Comparison of ENCODE assay signal across 8 cellular contexts in genomic region chr7:152675761-152676636, GRCh38. TPM values are rescaled to one million over a fixed set of nuclear protein-coding genes. Genes with fewer than 3 reads are reported as not detected.
DNase-seq lines count a peak whose midpoint lies in the region; ATAC-seq and TF ChIP-seq lines count a peak whose summit lies in the region.

TSS of gene XRCC2 (minus strand) at chr7:152676141. CDS start at chr7:152676079, 62 bp downstream.

- TF ChIP-seq POLR2A in right lobe of liver (IDR thresholded peaks at IDR 0.05): peak; percentile 79

- H3K27ac ChIP-seq in CD4-positive, CD25-positive, alpha-beta regulatory T cell (ENCODE audit: insufficient read depth, low read length, poor library complexity, severe bottlenecking): peak within 1 kb of the TSS; percentile 90
- H3K27ac ChIP-seq in right lobe of liver: peak within 1 kb of the TSS; percentile 82 to 89 (median 82)

- intact Hi-C loops in right lobe of liver (cut with DNase I): no loop called here

- H3K9me3 ChIP-seq in CD4-positive, CD25-positive, alpha-beta regulatory T cell (ENCODE audit: control insufficient read depth in 2 of 2, low read length in 2 of 2): no peaks in the 10 kb centered on the region
- no peaks in the 10 kb centered on the region for H3K9me3 ChIP-seq in right lobe of liver

- H3K9me3 Mint-ChIP-seq in CD4-positive, CD25-positive, alpha-beta regulatory T cell: peaks cover 0 to 1% (median 0%) of the 10 kb centered on the region in 7 donors

- no peaks in the 10 kb centered on the region for H3K36me3 Mint-ChIP-seq in CD4-positive, CD25-positive, alpha-beta regulatory T cell

- peak within 1 kb of the TSS; percentile 87 to 100 (median 98) for H3K4me3 Mint-ChIP-seq in CD4-positive, CD25-positive, alpha-beta regulatory T cell

- ATAC-seq in CD4-positive, CD25-positive, alpha-beta regulatory T cell (ENCODE audit: low read depth in 2 of 2): peak; percentile 84 to 88
- peak; percentile 85 for ATAC-seq in GM19438 (IDR thresholded peaks at IDR 0.05; ENCODE audit: low read depth, unreplicated experiment)
- ATAC-seq in HG03571 (IDR thresholded peaks at IDR 0.05; ENCODE audit: unreplicated experiment): peak; percentile 91
- ATAC-seq in right lobe of liver: peak; percentile 97 to 99 (median 98)

- peak; percentile 91 to 97 (median 91) for DNase-seq in CD4-positive, CD25-positive, alpha-beta regulatory T cell
- DNase-seq in NCI-H774 (lab: John Stamatoyannopoulos, UW) (peak; percentile 90), dermis microvascular lymphatic vessel endothelial cell (ENCODE audit: low read depth in 2 of 2) (peak; percentile 78 to 89), right lobe of liver (peak; percentile 92 to 93 (median 93))
- DNase-seq in activated CD4-positive, alpha-beta T cell treated with anti-CD3 and anti-CD28 coated beads, Interleukin-2, amount 50 U/mL, for 4 hours: peak; percentile 92
- DNase-seq in stimulated activated CD4-positive, alpha-beta T cell treated with anti-CD3 and anti-CD28 coated beads, Interleukin-4, amount 100 ng/mL, for 24 hours: peak; percentile 96

- H3K27me3 ChIP-seq in CD4-positive, CD25-positive, alpha-beta regulatory T cell (ENCODE audit: control insufficient read depth, insufficient read depth, low read length): no peaks in the 10 kb centered on the region
- H3K27me3 ChIP-seq in right lobe of liver: no peaks in the 10 kb centered on the region

- peak within 1 kb of the TSS; percentile 96 for H3K4me3 ChIP-seq in CD4-positive, CD25-positive, alpha-beta regulatory T cell (ENCODE audit: low read depth, low read length)
- peak within 1 kb of the TSS; percentile 63 to 71 (median 71) for H3K4me3 ChIP-seq in right lobe of liver

- peaks cover 5% of the 10 kb centered on the region for H3K27me3 Mint-ChIP-seq in CD4-positive, CD25-positive, alpha-beta regulatory T cell

- TF ChIP-seq CTCF in right lobe of liver (IDR thresholded peaks at IDR 0.05): no peak

- H3K4me1 Mint-ChIP-seq in CD4-positive, CD25-positive, alpha-beta regulatory T cell: peaks cover 8 to 13% (median 10%) of the 10 kb centered on the region in 4 donors

- H3K27ac Mint-ChIP-seq in CD4-positive, CD25-positive, alpha-beta regulatory T cell: peak within 1 kb of the TSS; percentile 86 to 96 (median 94)

- no peaks in the 10 kb centered on the region for H3K36me3 ChIP-seq in CD4-positive, CD25-positive, alpha-beta regulatory T cell (ENCODE audit: control insufficient read depth, insufficient read depth, low read length)
- H3K36me3 ChIP-seq in right lobe of liver: no peaks in the 10 kb centered on the region

- 1% methylated on average over 27 of the region's 62 CpGs for WGBS in right lobe of liver (ENCODE audit: insufficient coverage, low coverage, low lambda C conversion rate, missing lambda C conversion rate)

- H3K4me1 ChIP-seq in CD4-positive, CD25-positive, alpha-beta regulatory T cell (ENCODE audit: control insufficient read depth, insufficient read depth, low read length, poor library complexity, severe bottlenecking): peaks cover 8% of the 10 kb centered on the region
- peaks cover 0 to 6% (median 0%) of the 10 kb centered on the region in 4 donors for H3K4me1 ChIP-seq in right lobe of liver

RNA-seq across cellular contexts. Expression of gene XRCC2, which starts in this region (rescaled TPM):
- total RNA-seq in CD4-positive, CD25-positive, alpha-beta regulatory T cell: 1.1 TPM
- under 1 TPM; 0.12 to 0.41 (median 0.30) TPM for polyA plus RNA-seq in CD4-positive, CD25-positive, alpha-beta regulatory T cell
- 2.0 and 3.7 TPM in 2 replicates for total RNA-seq in dermis microvascular lymphatic vessel endothelial cell
- 1 to 10 TPM in 2 of 6 experiments, under 1 TPM in 3, not detected in 1; 0.14 to 2.0 (median 0.20) TPM for total RNA-seq in right lobe of liver

Comparison
In these comparisons a context has a peak if more than half of its experiments do, and no peak if none do; other contexts are left out.
1. Peak in every context shown above with its lines: DNase-seq, ATAC-seq, H3K4me3 ChIP-seq and H3K27ac ChIP-seq.